ENCODE assay signal across 1 cellular context in the genomic region with DNA sequence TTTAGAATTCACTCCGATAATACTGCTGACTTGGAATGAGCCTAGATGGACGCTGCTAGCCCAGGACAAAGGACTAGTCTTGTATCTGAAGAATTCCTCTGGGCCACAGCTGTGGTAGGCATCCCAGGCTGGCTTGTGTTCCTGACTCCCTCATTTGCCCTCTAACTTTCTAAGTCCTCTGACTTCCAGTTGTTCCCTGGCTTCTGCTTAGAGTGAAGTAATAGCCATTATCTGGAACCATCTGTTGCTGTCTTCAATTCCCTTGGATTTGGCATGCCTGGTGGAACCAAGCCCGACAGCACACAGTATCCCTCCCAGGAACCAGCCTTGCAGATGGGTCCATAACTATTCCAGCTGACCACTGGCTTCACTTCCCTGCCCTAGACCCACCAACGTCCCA.
TF ChIP-seq lines count a peak whose summit lies in the region.

No MANE protein-coding gene starts in this region.

TF ChIP-seq in neural cell, 6 proteins besides CTCF, POLR2A, EP300 and RAD21 (continued from another document):
- no peak for TF ChIP-seq TAF1 (IDR thresholded peaks at IDR 0.05; ENCODE audit: low read depth)
- TF ChIP-seq SMC3 (conservative IDR thresholded peaks at IDR 0.05; ENCODE audit: poor library complexity), result no peak
